In the genomic region with DNA sequence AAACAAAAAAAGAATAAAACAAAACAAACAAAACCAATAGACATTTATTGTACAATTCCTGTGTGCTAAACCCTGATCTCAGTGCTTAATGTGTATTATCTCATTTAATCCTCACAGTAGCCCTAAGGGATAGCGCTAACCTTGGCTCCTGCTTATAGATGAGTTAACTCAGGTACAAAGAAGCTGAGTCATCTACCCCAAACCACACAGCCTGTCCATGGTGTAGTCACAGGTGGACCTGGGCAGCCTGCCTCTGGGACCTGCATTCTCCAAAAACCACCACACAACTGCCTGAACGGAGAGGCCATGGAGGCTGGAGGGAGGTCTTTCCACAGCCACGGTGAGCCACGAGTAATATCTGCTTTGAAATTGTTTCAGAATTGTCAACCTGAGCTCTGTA, we compare ENCODE assay signal across 1 cellular context.
TF ChIP-seq lines count a peak whose summit lies in the region.

No MANE protein-coding gene starts in this region.

TF ChIP-seq in HepG2, 621 proteins besides CTCF, POLR2A, EP300 and RAD21:
- TF ChIP-seq, protein P1, sequence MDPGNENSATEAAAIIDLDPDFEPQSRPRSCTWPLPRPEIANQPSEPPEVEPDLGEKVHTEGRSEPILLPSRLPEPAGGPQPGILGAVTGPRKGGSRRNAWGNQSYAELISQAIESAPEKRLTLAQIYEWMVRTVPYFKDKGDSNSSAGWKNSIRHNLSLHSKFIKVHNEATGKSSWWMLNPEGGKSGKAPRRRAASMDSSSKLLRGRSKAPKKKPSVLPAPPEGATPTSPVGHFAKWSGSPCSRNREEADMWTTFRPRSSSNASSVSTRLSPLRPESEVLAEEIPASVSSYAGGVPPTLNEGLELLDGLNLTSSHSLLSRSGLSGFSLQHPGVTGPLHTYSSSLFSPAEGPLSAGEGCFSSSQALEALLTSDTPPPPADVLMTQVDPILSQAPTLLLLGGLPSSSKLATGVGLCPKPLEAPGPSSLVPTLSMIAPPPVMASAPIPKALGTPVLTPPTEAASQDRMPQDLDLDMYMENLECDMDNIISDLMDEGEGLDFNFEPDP (CRISPR knock-in tag; conservative IDR thresholded peaks at IDR 0.05) = no peak
- TF ChIP-seq ZNF772 (CRISPR knock-in tag; IDR thresholded peaks at IDR 0.05) = no peak
- no peak for TF ChIP-seq POLR2G (IDR thresholded peaks at IDR 0.05; ENCODE audit: low read depth, low read length)
- no peak for TF ChIP-seq ZNF563 (CRISPR knock-in tag; IDR thresholded peaks at IDR 0.05)
- peak; percentile 18; the same call in 1 of the 2 replicates for TF ChIP-seq NFE2L2 (IDR thresholded peaks at IDR 0.05; ENCODE audit: low read length)
- TF ChIP-seq ZFP1 (CRISPR knock-in tag; IDR thresholded peaks at IDR 0.05) = no peak
